Comparison of ENCODE assay signal across 2 cellular contexts in genomic region chr1:115712911-115713609, GRCh38.
TF ChIP-seq lines count a peak whose summit lies in the region.

No MANE protein-coding gene starts in this region.

TF ChIP-seq in WTC11, 78 proteins besides CTCF, POLR2A, EP300 and RAD21 (continues in another document):
- TF ChIP-seq FOXP4 (CRISPR knock-in tag; IDR thresholded peaks at IDR 0.05) (no peak), USF2 (CRISPR knock-in tag; IDR thresholded peaks at IDR 0.05) (no peak), ATF1 (CRISPR knock-in tag; IDR thresholded peaks at IDR 0.05) (no peak), CREM (CRISPR knock-in tag; IDR thresholded peaks at IDR 0.05) (no peak), PRDM15 (CRISPR knock-in tag; IDR thresholded peaks at IDR 0.05) (no peak), ESRRA (CRISPR knock-in tag; IDR thresholded peaks at IDR 0.05; ENCODE audit: borderline replicate concordance) (no peak), ZBTB21 (CRISPR knock-in tag; IDR thresholded peaks at IDR 0.05; ENCODE audit: borderline replicate concordance) (no peak), SMAD3 (CRISPR knock-in tag; IDR thresholded peaks at IDR 0.05; ENCODE audit: borderline replicate concordance) (no peak), TEAD4 (CRISPR knock-in tag; IDR thresholded peaks at IDR 0.05) (no peak), ZNF416 (CRISPR knock-in tag; IDR thresholded peaks at IDR 0.05) (no peak), GRHL2 (CRISPR knock-in tag; IDR thresholded peaks at IDR 0.05; ENCODE audit: insufficient replicate concordance, severe bottlenecking) (no peak), ZNF532 (CRISPR knock-in tag; IDR thresholded peaks at IDR 0.05; ENCODE audit: borderline replicate concordance) (no peak), ZMAT4 (CRISPR knock-in tag; IDR thresholded peaks at IDR 0.05) (no peak), ZNF317 (CRISPR knock-in tag; IDR thresholded peaks at IDR 0.05; ENCODE audit: borderline replicate concordance, low read depth) (no peak), CBFB (CRISPR knock-in tag; IDR thresholded peaks at IDR 0.05; ENCODE audit: low read depth) (no peak)

TF ChIP-seq in HepG2, 621 proteins besides CTCF, POLR2A, EP300 and RAD21 (continued from another document):
- no peak for TF ChIP-seq ARID4A (CRISPR knock-in tag; IDR thresholded peaks at IDR 0.05; ENCODE audit: borderline replicate concordance)
- TF ChIP-seq ZSCAN25 (CRISPR knock-in tag; IDR thresholded peaks at IDR 0.05) = no peak
- no peak for TF ChIP-seq ZNF7 (CRISPR knock-in tag; IDR thresholded peaks at IDR 0.05)
- no peak for TF ChIP-seq HIC2 (CRISPR knock-in tag; IDR thresholded peaks at IDR 0.05; ENCODE audit: low read depth)
- no peak for TF ChIP-seq ZNF17 (CRISPR knock-in tag; IDR thresholded peaks at IDR 0.05)
- no peak for TF ChIP-seq MED8 (CRISPR knock-in tag; IDR thresholded peaks at IDR 0.05; ENCODE audit: insufficient replicate concordance)
- TF ChIP-seq REPIN1 (CRISPR knock-in tag; IDR thresholded peaks at IDR 0.05; ENCODE audit: borderline replicate concordance, low read depth) = no peak
